ENCODE assay signal across 1 cellular context in the genomic region with DNA sequence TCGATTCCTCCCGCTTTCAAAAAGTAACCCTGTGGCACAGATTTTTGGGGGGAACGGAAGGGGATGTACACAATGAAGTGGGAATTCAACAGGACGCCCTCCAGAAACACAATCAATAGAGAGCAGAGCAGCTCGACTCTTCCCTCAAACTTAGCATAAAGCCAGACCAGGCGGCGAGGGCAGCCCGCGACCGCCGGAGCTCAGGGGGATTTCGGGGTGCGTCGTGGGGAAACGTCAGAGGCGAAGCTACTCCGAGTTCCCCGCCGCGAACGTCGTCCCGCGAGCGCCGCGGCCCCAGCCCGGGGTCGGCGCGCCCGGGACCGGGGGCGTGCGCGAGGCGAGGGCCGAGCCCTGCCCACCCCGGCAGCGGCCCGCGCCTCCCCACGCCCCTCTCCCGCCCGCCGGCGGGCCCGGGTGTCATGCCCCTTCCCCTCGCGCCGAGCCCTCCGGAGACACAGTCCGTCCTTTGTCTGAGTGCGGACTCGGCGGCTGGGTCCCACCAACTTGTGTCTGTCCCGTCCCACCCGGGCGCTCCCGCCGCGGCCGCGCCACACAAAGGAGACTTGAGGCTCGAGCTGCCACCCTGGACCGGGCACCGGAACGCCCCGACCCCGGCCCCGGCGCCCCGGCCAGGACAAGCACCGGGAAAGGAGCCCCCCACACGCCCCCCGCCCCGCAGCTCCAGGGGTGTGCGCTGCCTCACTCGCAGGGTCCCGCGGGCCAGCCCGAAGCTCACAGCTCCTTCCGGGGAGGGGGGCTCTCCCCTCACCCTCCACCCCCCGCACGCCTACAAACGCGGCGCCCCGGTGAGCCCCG.
TF ChIP-seq lines count a peak whose summit lies in the region.

No MANE protein-coding gene starts in this region.

TF ChIP-seq in K562, 482 proteins besides CTCF, POLR2A, EP300 and RAD21 (continued from another document and continues in another):
- TF ChIP-seq FIP1L1 (IDR thresholded peaks at IDR 0.05; ENCODE audit: low read depth, low read length, poor library complexity, severe bottlenecking) (no peak), HNRNPUL1 (IDR thresholded peaks at IDR 0.05; ENCODE audit: low read length) (0 out of 2 replicates have a peak, but pooled peaks have one; percentile 7), HEY1 (CRISPR knock-in tag; IDR thresholded peaks at IDR 0.05; ENCODE audit: borderline replicate concordance) (no peak), HDGF (IDR thresholded peaks at IDR 0.05) (no peak), SIN3B (IDR thresholded peaks at IDR 0.05; ENCODE audit: low read depth) (peak; percentile 50), NFIC (IDR thresholded peaks at IDR 0.05) (no peak), ETV6 (IDR thresholded peaks at IDR 0.05; ENCODE audit: borderline replicate concordance in 1 of 2, low read depth in 2 of 2, low read length in 1 of 2) (no peak), ETV6 (CRISPR knock-in tag; IDR thresholded peaks at IDR 0.05; ENCODE audit: borderline replicate concordance) (peak; percentile 11; the same call in 1 of the 2 replicates), MIER1 (IDR thresholded peaks at IDR 0.05; ENCODE audit: low read depth) (no peak), PTRF (tag; IDR thresholded peaks at IDR 0.05) (no peak), ZEB2 (IDR thresholded peaks at IDR 0.05) (no peak), PCBP2 (IDR thresholded peaks at IDR 0.05; ENCODE audit: low read depth, low read length, poor library complexity, severe bottlenecking) (peak; percentile 83), MED1 (CRISPR knock-in tag; IDR thresholded peaks at IDR 0.05; ENCODE audit: borderline replicate concordance) (peak; percentile 16; the same call in 1 of the 2 replicates), RBM22 (IDR thresholded peaks at IDR 0.05; ENCODE audit: low read depth, low read length, poor library complexity, severe bottlenecking) (peak; percentile 86), RBM14 (IDR thresholded peaks at IDR 0.05; ENCODE audit: borderline replicate concordance, insufficient read depth, low read depth, low read length) (0 out of 2 replicates have a peak, but pooled peaks have one; percentile 21), SAFB (IDR thresholded peaks at IDR 0.05; ENCODE audit: borderline replicate concordance, low read depth, low read length) (0 out of 2 replicates have a peak, but pooled peaks have one; percentile 46), MTA1 (IDR thresholded peaks at IDR 0.05; ENCODE audit: borderline replicate concordance) (no peak; the same call in 1 of the 2 replicates), BRD9 (IDR thresholded peaks at IDR 0.05; ENCODE audit: low read depth, partially characterized antibody) (no peak), RBFOX2 (IDR thresholded peaks at IDR 0.05; ENCODE audit: low read depth, low read length) (peak; percentile 80), E2F3 (CRISPR knock-in tag; IDR thresholded peaks at IDR 0.05) (0 out of 2 replicates have a peak, but pooled peaks have one; percentile 30), ZBTB1 (CRISPR knock-in tag; IDR thresholded peaks at IDR 0.05; ENCODE audit: borderline replicate concordance, low read depth) (no peak; the same call in 1 of the 2 replicates), ZNF583 (CRISPR knock-in tag; IDR thresholded peaks at IDR 0.05) (0 out of 2 replicates have a peak, but pooled peaks have one; percentile 46), NR2C1 (IDR thresholded peaks at IDR 0.05) (no peak), NR2C1 (tag; IDR thresholded peaks at IDR 0.05) (no peak), CHD1 (IDR thresholded peaks at IDR 0.05; ENCODE audit: low read length) (peak; percentile 95), ZNF668 (CRISPR knock-in tag; IDR thresholded peaks at IDR 0.05) (no peak), RFX1 (IDR thresholded peaks at IDR 0.05) (no peak), HDAC1 (IDR thresholded peaks at IDR 0.05) (peak in 1 of 2 experiments; percentile 53; a peak in 1 of 4 replicates)
- TF ChIP-seq, protein P1, sequence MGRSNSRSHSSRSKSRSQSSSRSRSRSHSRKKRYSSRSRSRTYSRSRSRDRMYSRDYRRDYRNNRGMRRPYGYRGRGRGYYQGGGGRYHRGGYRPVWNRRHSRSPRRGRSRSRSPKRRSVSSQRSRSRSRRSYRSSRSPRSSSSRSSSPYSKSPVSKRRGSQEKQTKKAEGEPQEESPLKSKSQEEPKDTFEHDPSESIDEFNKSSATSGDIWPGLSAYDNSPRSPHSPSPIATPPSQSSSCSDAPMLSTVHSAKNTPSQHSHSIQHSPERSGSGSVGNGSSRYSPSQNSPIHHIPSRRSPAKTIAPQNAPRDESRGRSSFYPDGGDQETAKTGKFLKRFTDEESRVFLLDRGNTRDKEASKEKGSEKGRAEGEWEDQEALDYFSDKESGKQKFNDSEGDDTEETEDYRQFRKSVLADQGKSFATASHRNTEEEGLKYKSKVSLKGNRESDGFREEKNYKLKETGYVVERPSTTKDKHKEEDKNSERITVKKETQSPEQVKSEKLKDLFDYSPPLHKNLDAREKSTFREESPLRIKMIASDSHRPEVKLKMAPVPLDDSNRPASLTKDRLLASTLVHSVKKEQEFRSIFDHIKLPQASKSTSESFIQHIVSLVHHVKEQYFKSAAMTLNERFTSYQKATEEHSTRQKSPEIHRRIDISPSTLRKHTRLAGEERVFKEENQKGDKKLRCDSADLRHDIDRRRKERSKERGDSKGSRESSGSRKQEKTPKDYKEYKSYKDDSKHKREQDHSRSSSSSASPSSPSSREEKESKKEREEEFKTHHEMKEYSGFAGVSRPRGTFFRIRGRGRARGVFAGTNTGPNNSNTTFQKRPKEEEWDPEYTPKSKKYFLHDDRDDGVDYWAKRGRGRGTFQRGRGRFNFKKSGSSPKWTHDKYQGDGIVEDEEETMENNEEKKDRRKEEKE (IDR thresholded peaks at IDR 0.05; ENCODE audit: borderline replicate concordance in 1 of 2, control insufficient read depth in 1 of 2, low read depth in 2 of 2, low read length in 1 of 2) = 0 out of 4 replicates have a peak, but pooled peaks of 1 of the 2 experiments have one; percentile 54
- TF ChIP-seq, protein P2, sequence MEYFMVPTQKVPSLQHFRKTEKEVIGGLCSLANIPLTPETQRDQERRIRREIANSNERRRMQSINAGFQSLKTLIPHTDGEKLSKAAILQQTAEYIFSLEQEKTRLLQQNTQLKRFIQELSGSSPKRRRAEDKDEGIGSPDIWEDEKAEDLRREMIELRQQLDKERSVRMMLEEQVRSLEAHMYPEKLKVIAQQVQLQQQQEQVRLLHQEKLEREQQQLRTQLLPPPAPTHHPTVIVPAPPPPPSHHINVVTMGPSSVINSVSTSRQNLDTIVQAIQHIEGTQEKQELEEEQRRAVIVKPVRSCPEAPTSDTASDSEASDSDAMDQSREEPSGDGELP (CRISPR knock-in tag; IDR thresholded peaks at IDR 0.05; ENCODE audit: borderline replicate concordance) = peak; percentile 28; the same call in 1 of the 2 replicates
- TF ChIP-seq, protein P3, sequence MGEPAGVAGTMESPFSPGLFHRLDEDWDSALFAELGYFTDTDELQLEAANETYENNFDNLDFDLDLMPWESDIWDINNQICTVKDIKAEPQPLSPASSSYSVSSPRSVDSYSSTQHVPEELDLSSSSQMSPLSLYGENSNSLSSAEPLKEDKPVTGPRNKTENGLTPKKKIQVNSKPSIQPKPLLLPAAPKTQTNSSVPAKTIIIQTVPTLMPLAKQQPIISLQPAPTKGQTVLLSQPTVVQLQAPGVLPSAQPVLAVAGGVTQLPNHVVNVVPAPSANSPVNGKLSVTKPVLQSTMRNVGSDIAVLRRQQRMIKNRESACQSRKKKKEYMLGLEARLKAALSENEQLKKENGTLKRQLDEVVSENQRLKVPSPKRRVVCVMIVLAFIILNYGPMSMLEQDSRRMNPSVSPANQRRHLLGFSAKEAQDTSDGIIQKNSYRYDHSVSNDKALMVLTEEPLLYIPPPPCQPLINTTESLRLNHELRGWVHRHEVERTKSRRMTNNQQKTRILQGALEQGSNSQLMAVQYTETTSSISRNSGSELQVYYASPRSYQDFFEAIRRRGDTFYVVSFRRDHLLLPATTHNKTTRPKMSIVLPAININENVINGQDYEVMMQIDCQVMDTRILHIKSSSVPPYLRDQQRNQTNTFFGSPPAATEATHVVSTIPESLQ (CRISPR knock-in tag; IDR thresholded peaks at IDR 0.05) = 0 out of 2 replicates have a peak, but pooled peaks have one; percentile 4
- TF ChIP-seq, protein P4, sequence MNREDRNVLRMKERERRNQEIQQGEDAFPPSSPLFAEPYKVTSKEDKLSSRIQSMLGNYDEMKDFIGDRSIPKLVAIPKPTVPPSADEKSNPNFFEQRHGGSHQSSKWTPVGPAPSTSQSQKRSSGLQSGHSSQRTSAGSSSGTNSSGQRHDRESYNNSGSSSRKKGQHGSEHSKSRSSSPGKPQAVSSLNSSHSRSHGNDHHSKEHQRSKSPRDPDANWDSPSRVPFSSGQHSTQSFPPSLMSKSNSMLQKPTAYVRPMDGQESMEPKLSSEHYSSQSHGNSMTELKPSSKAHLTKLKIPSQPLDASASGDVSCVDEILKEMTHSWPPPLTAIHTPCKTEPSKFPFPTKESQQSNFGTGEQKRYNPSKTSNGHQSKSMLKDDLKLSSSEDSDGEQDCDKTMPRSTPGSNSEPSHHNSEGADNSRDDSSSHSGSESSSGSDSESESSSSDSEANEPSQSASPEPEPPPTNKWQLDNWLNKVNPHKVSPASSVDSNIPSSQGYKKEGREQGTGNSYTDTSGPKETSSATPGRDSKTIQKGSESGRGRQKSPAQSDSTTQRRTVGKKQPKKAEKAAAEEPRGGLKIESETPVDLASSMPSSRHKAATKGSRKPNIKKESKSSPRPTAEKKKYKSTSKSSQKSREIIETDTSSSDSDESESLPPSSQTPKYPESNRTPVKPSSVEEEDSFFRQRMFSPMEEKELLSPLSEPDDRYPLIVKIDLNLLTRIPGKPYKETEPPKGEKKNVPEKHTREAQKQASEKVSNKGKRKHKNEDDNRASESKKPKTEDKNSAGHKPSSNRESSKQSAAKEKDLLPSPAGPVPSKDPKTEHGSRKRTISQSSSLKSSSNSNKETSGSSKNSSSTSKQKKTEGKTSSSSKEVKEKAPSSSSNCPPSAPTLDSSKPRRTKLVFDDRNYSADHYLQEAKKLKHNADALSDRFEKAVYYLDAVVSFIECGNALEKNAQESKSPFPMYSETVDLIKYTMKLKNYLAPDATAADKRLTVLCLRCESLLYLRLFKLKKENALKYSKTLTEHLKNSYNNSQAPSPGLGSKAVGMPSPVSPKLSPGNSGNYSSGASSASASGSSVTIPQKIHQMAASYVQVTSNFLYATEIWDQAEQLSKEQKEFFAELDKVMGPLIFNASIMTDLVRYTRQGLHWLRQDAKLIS (CRISPR knock-in tag; IDR thresholded peaks at IDR 0.05) = peak; percentile 91; the same call in 1 of the 2 replicates
- TF ChIP-seq, protein P5, sequence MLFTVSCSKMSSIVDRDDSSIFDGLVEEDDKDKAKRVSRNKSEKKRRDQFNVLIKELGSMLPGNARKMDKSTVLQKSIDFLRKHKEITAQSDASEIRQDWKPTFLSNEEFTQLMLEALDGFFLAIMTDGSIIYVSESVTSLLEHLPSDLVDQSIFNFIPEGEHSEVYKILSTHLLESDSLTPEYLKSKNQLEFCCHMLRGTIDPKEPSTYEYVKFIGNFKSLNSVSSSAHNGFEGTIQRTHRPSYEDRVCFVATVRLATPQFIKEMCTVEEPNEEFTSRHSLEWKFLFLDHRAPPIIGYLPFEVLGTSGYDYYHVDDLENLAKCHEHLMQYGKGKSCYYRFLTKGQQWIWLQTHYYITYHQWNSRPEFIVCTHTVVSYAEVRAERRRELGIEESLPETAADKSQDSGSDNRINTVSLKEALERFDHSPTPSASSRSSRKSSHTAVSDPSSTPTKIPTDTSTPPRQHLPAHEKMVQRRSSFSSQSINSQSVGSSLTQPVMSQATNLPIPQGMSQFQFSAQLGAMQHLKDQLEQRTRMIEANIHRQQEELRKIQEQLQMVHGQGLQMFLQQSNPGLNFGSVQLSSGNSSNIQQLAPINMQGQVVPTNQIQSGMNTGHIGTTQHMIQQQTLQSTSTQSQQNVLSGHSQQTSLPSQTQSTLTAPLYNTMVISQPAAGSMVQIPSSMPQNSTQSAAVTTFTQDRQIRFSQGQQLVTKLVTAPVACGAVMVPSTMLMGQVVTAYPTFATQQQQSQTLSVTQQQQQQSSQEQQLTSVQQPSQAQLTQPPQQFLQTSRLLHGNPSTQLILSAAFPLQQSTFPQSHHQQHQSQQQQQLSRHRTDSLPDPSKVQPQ (CRISPR knock-in tag; IDR thresholded peaks at IDR 0.05; ENCODE audit: borderline replicate concordance) = no peak
